Comparison of ENCODE assay signal across 1 cellular context in genomic region chr6:6605873-6606272, GRCh38.
TF ChIP-seq lines count a peak whose summit lies in the region.

No MANE protein-coding gene starts in this region.

TF ChIP-seq in SK-N-SH treated with all-trans-retinoic acid at 6 μM for 48 hours, 23 proteins besides CTCF, POLR2A, EP300 and RAD21 (continued from another document):
- TF ChIP-seq ZNF565 (CRISPR knock-in tag; conservative IDR thresholded peaks at IDR 0.05; ENCODE audit: low read depth) (no peak), ZFP3 (CRISPR knock-in tag; IDR thresholded peaks at IDR 0.05) (no peak), PATZ1 (CRISPR knock-in tag; IDR thresholded peaks at IDR 0.05; ENCODE audit: borderline replicate concordance) (no peak), ZNF70 (CRISPR knock-in tag; IDR thresholded peaks at IDR 0.05) (no peak), POU6F1 (CRISPR knock-in tag; IDR thresholded peaks at IDR 0.05; ENCODE audit: borderline replicate concordance, low read depth) (no peak), OSR1 (CRISPR knock-in tag; IDR thresholded peaks at IDR 0.05) (no peak), CREB5 (CRISPR knock-in tag; IDR thresholded peaks at IDR 0.05; ENCODE audit: low read depth) (no peak), ESRRG (CRISPR knock-in tag; IDR thresholded peaks at IDR 0.05) (no peak), ARNTL (CRISPR knock-in tag; IDR thresholded peaks at IDR 0.05; ENCODE audit: borderline replicate concordance, low read depth) (no peak)
